20 cellular contexts compared by ENCODE assay signal in genomic region chr3:73052857-73053256, GRCh38. TPM values are rescaled to one million over a fixed set of nuclear protein-coding genes. Genes with fewer than 3 reads are reported as not detected.
A peak's percentile ranks its signal among the peaks of the same experiment; 100 is the strongest.
DNase-seq lines count a peak whose midpoint lies in the region; ATAC-seq lines count a peak whose summit lies in the region.
"Had no signal": no experiment of that assay in that cellular context is flagged by ENCODE, and none has a peak within 500 bp of the region (broad histone marks: within the 10 kb centered on the region; RNA-seq: fewer than 3 reads in every experiment).

No MANE protein-coding gene starts in this region.

- ATAC-seq in GM18517 (IDR thresholded peaks at IDR 0.05; ENCODE audit: unreplicated experiment), result no peak
- no peak for ATAC-seq in HG03045 (IDR thresholded peaks at IDR 0.05; ENCODE audit: unreplicated experiment)
- ATAC-seq: heart right ventricle had no signal

- H3K27ac ChIP-seq in epithelial cell of prostate, result peak overlapping the region; percentile 18
- H3K27ac ChIP-seq: BLaER1, heart right ventricle had no signal

- H3K9me3 ChIP-seq in skeletal muscle satellite cell (replicated peaks; ENCODE audit: low read length), result no peaks in the 10 kb centered on the region
- H3K9me3 ChIP-seq: BLaER1, heart right ventricle had no signal

- H3K4me2 ChIP-seq in skeletal muscle satellite cell (ENCODE audit: low read length), result no peak overlapping the region
- H3K4me2 ChIP-seq: BLaER1 had no signal

- DNase-seq in NCI-H1092 treated with DMSO at 0.1 percent for 48 hours (lab: John Stamatoyannopoulos, UW), result peak; percentile 21
- no peak for DNase-seq in NCI-H1092 (lab: John Stamatoyannopoulos, UW)
- DNase-seq in NCI-H774 (lab: John Stamatoyannopoulos, UW), result peak; percentile 18
- DNase-seq in epithelial cell of prostate (ENCODE audit: low read depth, low spot score), result no peak
- no peak for DNase-seq in NCI-H446 (lab: John Stamatoyannopoulos, UW)
- DNase-seq: activated CD4-positive, CD25-positive, alpha-beta regulatory T cell treated with anti-CD3 and anti-CD28 coated beads, Interleukin-2, amount 50 U/mL, for 72 hours; activated CD8-positive, alpha-beta memory T cell treated with anti-CD3 and anti-CD28 coated beads for 24 hours; activated naive CD8-positive, alpha-beta T cell treated with anti-CD3 and anti-CD28 coated beads, Interleukin-2, amount 10 ng/mL, durations not matched to agents 7 days and 5 days; heart right ventricle; immature natural killer cell; IMR-90; MM.1S; NCI-H1694 treated with DMSO at 0.1 percent for 48 hours; NCI-H226; retina; RPMI8226 had no signal

- H3K4me1 ChIP-seq in skeletal muscle satellite cell (ENCODE audit: control insufficient read depth, insufficient read depth, low read length), result peaks cover 13% of the 10 kb centered on the region

- H3K4me3 ChIP-seq in skeletal muscle satellite cell (ENCODE audit: low read length), result no peak overlapping the region
- H3K4me3 ChIP-seq: BLaER1, heart right ventricle had no signal

- no peaks in the 10 kb centered on the region for H3K27me3 ChIP-seq in skeletal muscle satellite cell (ENCODE audit: control insufficient read depth, insufficient read depth, low read length)
- H3K27me3 ChIP-seq: BLaER1, heart right ventricle had no signal

- H3K9ac ChIP-seq in skeletal muscle satellite cell (ENCODE audit: low read depth, low read length), result peak overlapping the region; percentile 24
- H3K9ac ChIP-seq: BLaER1 had no signal

- H3K36me3 ChIP-seq in skeletal muscle satellite cell (ENCODE audit: insufficient read depth, low read length), result peaks cover 8% of the 10 kb centered on the region

RNA-seq across cellular contexts. Expression of gene EBLN2, which starts 8.6 kb away (rescaled TPM):
- 3.5 and 5.1 TPM in 2 replicates for total RNA-seq in skeletal muscle satellite cell (2012; rRNA removed)

RNA-seq across cellular contexts. Expression of gene PPP4R2, which starts 56.2 kb away (rescaled TPM):
- total RNA-seq in skeletal muscle satellite cell (2012; rRNA removed), result 39.5 and 41.8 TPM in 2 replicates

Comparison
In these comparisons a context has a peak if more than half of its experiments do, and no peak if none do; other contexts are left out.
1. DNase-seq: peak in NCI-H1092 treated with DMSO at 0.1 percent for 48 hours (single experiment) and NCI-H774 (single experiment); none in NCI-H1092 (single experiment), epithelial cell of prostate (single experiment) and NCI-H446 (0 of 2).